Comparison of ENCODE assay signal across 8 cellular contexts in genomic region chr7:77415822-77416620, GRCh38. TPM values are rescaled to one million over a fixed set of nuclear protein-coding genes. Genes with fewer than 3 reads are reported as not detected.
A peak's percentile ranks its signal among the peaks of the same experiment; 100 is the strongest.
DNase-seq lines count a peak whose midpoint lies in the region; ATAC-seq and TF ChIP-seq lines count a peak whose summit lies in the region.

Gene GSAP, minus strand, starts transcription at chr7:77416349. Its CDS starts 28 bp downstream, at chr7:77416321.

- peaks cover 35% of the 10 kb centered on the region for H3K27me3 Mint-ChIP-seq in neural crest cell (ENCODE audit: low read depth)

- H3K9me3 Mint-ChIP-seq in neural crest cell = no peaks in the 10 kb centered on the region

- H3K4me1 ChIP-seq in upper lobe of right lung = peaks cover 11% of the 10 kb centered on the region

- DNase-seq in SHP77 (lab: John Stamatoyannopoulos, UW) = peak; percentile 27 to 42
- no peak for DNase-seq in SHP77 treated with DMSO at 0.1 percent for 48 hours (lab: John Stamatoyannopoulos, UW)
- peak; percentile 63 for DNase-seq in NOMO-1 treated with dmso at 0.1 percent for 144 hours (lab: John Stamatoyannopoulos, UW; ENCODE audit: unreplicated experiment)
- peak; percentile 27 for DNase-seq in activated T-helper 9 cell treated with anti-CD3 and anti-CD28 coated beads, Interleukin-2, amount 50 U/mL, for 16 hours (ENCODE audit: low read depth)
- peak; percentile 33 for DNase-seq in fibroblast of villous mesenchyme (ENCODE audit: low read depth)
- DNase-seq in neural crest cell (ENCODE audit: low read depth, low spot score) = peak; percentile 15
- peak; percentile 92 for DNase-seq in upper lobe of right lung

- intact Hi-C loops in upper lobe of right lung (cut with DNase I) = no loop called here

- H3K36me3 ChIP-seq in upper lobe of right lung = no peaks in the 10 kb centered on the region

- H3K27ac ChIP-seq in upper lobe of right lung = peak within 1 kb of the TSS; percentile 95

- ATAC-seq in HG02981 (IDR thresholded peaks at IDR 0.05; ENCODE audit: unreplicated experiment) = peak; percentile 41
- ATAC-seq in upper lobe of right lung = peak; percentile 90

- TF ChIP-seq CTCF in fibroblast of villous mesenchyme (IDR thresholded peaks at IDR 0.05; ENCODE audit: insufficient read depth, low read depth, low read length) (no peak), neural crest cell (conservative IDR thresholded peaks at IDR 0.05) (no peak), upper lobe of right lung (IDR thresholded peaks at IDR 0.05) (no peak)

- peaks cover 13% of the 10 kb centered on the region for H3K4me1 Mint-ChIP-seq in neural crest cell

- no peaks in the 10 kb centered on the region for H3K36me3 Mint-ChIP-seq in neural crest cell (ENCODE audit: low read depth)

- no peaks in the 10 kb centered on the region for H3K27me3 ChIP-seq in upper lobe of right lung

- peak within 1 kb of the TSS; percentile 85 for H3K4me3 Mint-ChIP-seq in neural crest cell

- no peaks in the 10 kb centered on the region for H3K9me3 ChIP-seq in upper lobe of right lung

- H3K4me3 ChIP-seq in fibroblast of villous mesenchyme (ENCODE audit: low read depth, low read length) (peak within 1 kb of the TSS; percentile 70), upper lobe of right lung (peak within 1 kb of the TSS; percentile 72)

- no peak within 1 kb of the TSS for H3K27ac Mint-ChIP-seq in neural crest cell (ENCODE audit: unreplicated experiment)

RNA-seq across cellular contexts. Expression of gene GSAP, which starts in this region (rescaled TPM):
- 8.7 and 13.8 TPM in 2 replicates for total RNA-seq in fibroblast of villous mesenchyme
- total RNA-seq in neural crest cell = 2.1 and 2.2 TPM in 2 replicates
- 64.9 TPM for total RNA-seq in upper lobe of right lung
